In the genomic region with DNA sequence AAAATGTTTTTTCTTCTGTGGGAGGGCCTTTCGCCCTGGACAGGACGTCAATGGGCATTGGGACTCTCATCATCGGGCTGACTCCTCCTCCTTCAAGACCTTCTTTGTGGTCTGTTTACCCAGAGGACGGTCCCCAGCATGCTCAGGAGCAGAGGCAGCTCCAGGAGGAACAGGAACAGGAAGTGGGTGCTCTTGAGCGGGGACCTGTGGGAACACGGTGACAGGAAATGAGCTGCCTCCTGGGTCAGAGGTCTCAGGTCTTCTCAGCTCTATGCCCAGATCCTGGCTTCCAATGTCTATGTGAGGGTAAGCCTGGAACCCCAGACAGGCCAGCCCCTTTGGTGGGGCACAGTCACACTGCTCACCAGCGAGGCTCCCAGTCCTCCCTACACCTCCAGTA, we compare ENCODE assay signal across 17 cellular contexts. TPM values are rescaled to one million over a fixed set of nuclear protein-coding genes. Genes with fewer than 3 reads are reported as not detected.
"Had no signal": no experiment of that assay in that cellular context is flagged by ENCODE, and none has a peak within 500 bp of the region (broad histone marks: within the 10 kb centered on the region; RNA-seq: fewer than 3 reads in every experiment).

No MANE protein-coding gene starts in this region.

- H3K36me3 Mint-ChIP-seq: natural killer cell treated with Interleukin-12 subunit alpha and Interleukin-12 subunit beta and Interleukin-15 and Interleukin-18, amount 100 ng/mL, for 72 hours had no signal

- H3K9me3 Mint-ChIP-seq: central memory CD8-positive, alpha-beta T cell; effector memory CD8-positive, alpha-beta T cell; natural killer cell treated with Interleukin-12 subunit alpha and Interleukin-12 subunit beta and Interleukin-15 and Interleukin-18, amount 100 ng/mL, for 72 hours; T-helper 1 cell treated with Interleukin-12 subunit alpha and Interleukin-12 subunit beta and Interleukin-4 antibody, amounts not matched to agents 30 μg/mL and 1 μg/mL, for 36 hours had no signal

- H3K27ac Mint-ChIP-seq: activated T-cell treated with anti-CD3 and anti-CD28 coated beads, Interleukin-2, amount 50 U/mL, for 72 hours; progenitor cell of endocrine pancreas; T-helper 1 cell treated with Interleukin-12 subunit alpha and Interleukin-12 subunit beta and Interleukin-4 antibody, amounts not matched to agents 30 μg/mL and 1 μg/mL, for 36 hours had no signal

- H3K4me1 Mint-ChIP-seq: central memory CD8-positive, alpha-beta T cell had no signal

- H3K4me3 Mint-ChIP-seq: activated T-cell treated with anti-CD3 and anti-CD28 coated beads, Interleukin-2, amount 50 U/mL, for 72 hours; central memory CD8-positive, alpha-beta T cell; effector memory CD8-positive, alpha-beta T cell; natural killer cell treated with Interleukin-12 subunit alpha and Interleukin-12 subunit beta and Interleukin-15 and Interleukin-18, amount 100 ng/mL, for 72 hours; T-helper 1 cell treated with Interleukin-12 subunit alpha and Interleukin-12 subunit beta and Interleukin-4 antibody, amounts not matched to agents 30 μg/mL and 1 μg/mL, for 36 hours had no signal

- DNase-seq: activated CD4-positive, alpha-beta T cell treated with anti-CD3 and anti-CD28 coated beads, Interleukin-2, amount 50 U/mL, for 48 hours; activated T-cell treated with anti-CD3 and anti-CD28 coated beads, Interleukin-2, amount 50 U/mL, for 72 hours; effector memory CD8-positive, alpha-beta T cell; kidney; left ventricle myocardium inferior; mesenchymal stem cell; occipital lobe; right cardiac atrium had no signal

- ATAC-seq: activated CD4-positive, CD25-positive, alpha-beta regulatory T cell treated with anti-CD3 and anti-CD28 coated beads, Interleukin-2, amount 50 U/mL, for 24 hours; activated T-cell treated with anti-CD3 and anti-CD28 coated beads, Interleukin-2, amount 50 U/mL, for 72 hours; effector memory CD8-positive, alpha-beta T cell; natural killer cell treated with Interleukin-12 subunit alpha and Interleukin-12 subunit beta and Interleukin-15 and Interleukin-18, amount 100 ng/mL, for 72 hours; right cardiac atrium had no signal

RNA-seq across cellular contexts. Expression of gene CD300LD, which starts 12.2 kb away (rescaled TPM):
- total RNA-seq: epithelial cell of proximal tubule; hepatocyte; kidney; left ventricle myocardium inferior; natural killer cell treated with Interleukin-12 subunit alpha and Interleukin-12 subunit beta and Interleukin-15 and Interleukin-18, amount 100 ng/mL, for 72 hours; occipital lobe; progenitor cell of endocrine pancreas; right cardiac atrium; smooth muscle cell; tibial nerve had no signal

RNA-seq across cellular contexts. Expression of gene CD300H, which starts 12.6 kb away (rescaled TPM):
- total RNA-seq: activated T-cell treated with anti-CD3 and anti-CD28 coated beads, Interleukin-2, amount 50 U/mL, for 72 hours; epithelial cell of proximal tubule; left ventricle myocardium inferior; natural killer cell treated with Interleukin-12 subunit alpha and Interleukin-12 subunit beta and Interleukin-15 and Interleukin-18, amount 100 ng/mL, for 72 hours; occipital lobe; progenitor cell of endocrine pancreas; right cardiac atrium; smooth muscle cell; tibial nerve had no signal

RNA-seq across cellular contexts. Expression of gene CD300C, which starts 34.0 kb away (rescaled TPM):
- total RNA-seq: progenitor cell of endocrine pancreas, smooth muscle cell had no signal

RNA-seq across cellular contexts. Expression of gene CD300E, which starts 43.6 kb away (rescaled TPM):
- total RNA-seq: activated T-cell treated with anti-CD3 and anti-CD28 coated beads, Interleukin-2, amount 50 U/mL, for 72 hours; epithelial cell of proximal tubule; natural killer cell treated with Interleukin-12 subunit alpha and Interleukin-12 subunit beta and Interleukin-15 and Interleukin-18, amount 100 ng/mL, for 72 hours; progenitor cell of endocrine pancreas; smooth muscle cell had no signal

RNA-seq across cellular contexts. Expression of gene CD300LB, which starts 48.6 kb away (rescaled TPM):
- total RNA-seq: activated T-cell treated with anti-CD3 and anti-CD28 coated beads, Interleukin-2, amount 50 U/mL, for 72 hours; epithelial cell of proximal tubule; hepatocyte; left ventricle myocardium inferior; occipital lobe; progenitor cell of endocrine pancreas; smooth muscle cell had no signal
